28 cellular contexts compared by ENCODE assay signal in genomic region chr14:58964598-58964928, GRCh38.
"Had no signal": no experiment of that assay in that cellular context is flagged by ENCODE, and none has a peak within 500 bp of the region (broad histone marks: within the 10 kb centered on the region; RNA-seq: fewer than 3 reads in every experiment).

No MANE protein-coding gene starts in this region.

- H3K27ac Mint-ChIP-seq: activated CD4-positive, alpha-beta T cell treated with anti-CD3 and anti-CD28 coated beads, Interleukin-2, amount 10 ng/mL, durations not matched to agents 24 days and 14 days; activated CD8-positive, alpha-beta T cell treated with anti-CD3 and anti-CD28 coated beads for 36 hours; activated naive CD4-positive, alpha-beta T cell treated with anti-CD3 and anti-CD28 coated beads, Interleukin-2, amount 50 U/mL, for 24 hours; activated naive CD8-positive, alpha-beta T cell treated with anti-CD3 and anti-CD28 coated beads, Interleukin-2, amount 10 ng/mL, durations not matched to agents 7 days and 5 days; activated T-cell treated with anti-CD3 and anti-CD28 coated beads, Interleukin-2, amount 50 U/mL, for 72 hours; activated T-helper 17 cell treated with anti-CD3 and anti-CD28 coated beads, Interleukin-2, amount 50 U/mL, for 72 hours; brain had no signal

- H3K4me1 ChIP-seq: SJCRH30 had no signal

- H3K4me3 ChIP-seq: K562, SJCRH30, SK-N-MC had no signal

- H3K36me3 ChIP-seq: SJCRH30, WERI-Rb-1 had no signal

- H3K36me3 Mint-ChIP-seq: activated naive CD4-positive, alpha-beta T cell treated with anti-CD3 and anti-CD28 coated beads, Interleukin-2, amount 50 U/mL, for 24 hours; activated naive CD8-positive, alpha-beta T cell treated with anti-CD3 and anti-CD28 coated beads, Interleukin-2, amount 10 ng/mL, durations not matched to agents 7 days and 5 days; brain had no signal

- DNase-seq: activated CD4-positive, alpha-beta T cell treated with anti-CD3 and anti-CD28 coated beads, Interleukin-2, amount 10 ng/mL, durations not matched to agents 24 days and 14 days; activated CD4-positive, alpha-beta T cell treated with anti-CD3 and anti-CD28 coated beads, Interleukin-2, amount 50 U/mL, for 4 hours; activated CD8-positive, alpha-beta T cell treated with anti-CD3 and anti-CD28 coated beads for 36 hours; activated effector memory CD4-positive, alpha-beta T cell treated with anti-CD3 and anti-CD28 coated beads, Interleukin-2, amount 50 U/mL, for 16 hours; activated naive CD4-positive, alpha-beta T cell treated with Interleukin-2 at 50 U/mL for 16 hours; activated naive CD8-positive, alpha-beta T cell treated with anti-CD3 and anti-CD28 coated beads, Interleukin-2, amount 10 ng/mL, durations not matched to agents 7 days and 5 days; activated T-cell treated with anti-CD3 and anti-CD28 coated beads, Interleukin-2, amount 50 U/mL, for 1 hour; activated T-cell treated with anti-CD3 and anti-CD28 coated beads, Interleukin-2, amount 50 U/mL, for 72 hours; amygdala; caudate nucleus; cerebellar nuclear complex; NCI-H1092 treated with DMSO at 0.1 percent for 48 hours; NCI-H1694; NCI-H1930; NCI-H2081 treated with DMSO at 0.1 percent for 48 hours; NCI-H2171 treated with DMSO at 0.1 percent for 48 hours; NCI-H2227 treated with DMSO at 0.1 percent for 48 hours; NCI-H446; SHP77; SJCRH30; T1000; WERI-Rb-1 had no signal

- H3K4me3 Mint-ChIP-seq: activated CD4-positive, alpha-beta T cell treated with anti-CD3 and anti-CD28 coated beads, Interleukin-2, amount 10 ng/mL, durations not matched to agents 24 days and 14 days; activated CD8-positive, alpha-beta T cell treated with anti-CD3 and anti-CD28 coated beads for 36 hours; activated naive CD4-positive, alpha-beta T cell treated with anti-CD3 and anti-CD28 coated beads, Interleukin-2, amount 50 U/mL, for 24 hours; activated naive CD8-positive, alpha-beta T cell treated with anti-CD3 and anti-CD28 coated beads, Interleukin-2, amount 10 ng/mL, durations not matched to agents 7 days and 5 days; activated T-cell treated with anti-CD3 and anti-CD28 coated beads, Interleukin-2, amount 50 U/mL, for 72 hours; activated T-helper 17 cell treated with anti-CD3 and anti-CD28 coated beads, Interleukin-2, amount 50 U/mL, for 72 hours; brain had no signal

- H3K9me3 ChIP-seq: SJCRH30 had no signal

- H3K4me1 Mint-ChIP-seq: activated CD4-positive, alpha-beta T cell treated with anti-CD3 and anti-CD28 coated beads, Interleukin-2, amount 10 ng/mL, durations not matched to agents 24 days and 14 days; activated naive CD4-positive, alpha-beta T cell treated with anti-CD3 and anti-CD28 coated beads, Interleukin-2, amount 50 U/mL, for 24 hours; activated naive CD8-positive, alpha-beta T cell treated with anti-CD3 and anti-CD28 coated beads, Interleukin-2, amount 10 ng/mL, durations not matched to agents 7 days and 5 days; activated T-helper 17 cell treated with anti-CD3 and anti-CD28 coated beads, Interleukin-2, amount 50 U/mL, for 72 hours; brain had no signal

- H3K9me3 Mint-ChIP-seq: activated CD4-positive, alpha-beta T cell treated with anti-CD3 and anti-CD28 coated beads, Interleukin-2, amount 10 ng/mL, durations not matched to agents 24 days and 14 days; activated CD8-positive, alpha-beta T cell treated with anti-CD3 and anti-CD28 coated beads for 36 hours; activated naive CD4-positive, alpha-beta T cell treated with anti-CD3 and anti-CD28 coated beads, Interleukin-2, amount 50 U/mL, for 24 hours; activated naive CD8-positive, alpha-beta T cell treated with anti-CD3 and anti-CD28 coated beads, Interleukin-2, amount 10 ng/mL, durations not matched to agents 7 days and 5 days; activated T-cell treated with anti-CD3 and anti-CD28 coated beads, Interleukin-2, amount 50 U/mL, for 72 hours; activated T-helper 17 cell treated with anti-CD3 and anti-CD28 coated beads, Interleukin-2, amount 50 U/mL, for 72 hours; brain had no signal

- H3K27me3 ChIP-seq: SJCRH30 had no signal

- ATAC-seq: activated CD8-positive, alpha-beta T cell treated with anti-CD3 and anti-CD28 coated beads for 36 hours; activated T-cell treated with anti-CD3 and anti-CD28 coated beads, Interleukin-2, amount 50 U/mL, for 72 hours; activated T-helper 17 cell treated with anti-CD3 and anti-CD28 coated beads, Interleukin-2, amount 50 U/mL, for 72 hours; K562; Panc1 had no signal

- H3K27me3 Mint-ChIP-seq: activated CD4-positive, alpha-beta T cell treated with anti-CD3 and anti-CD28 coated beads, Interleukin-2, amount 10 ng/mL, durations not matched to agents 24 days and 14 days; activated CD8-positive, alpha-beta T cell treated with anti-CD3 and anti-CD28 coated beads for 36 hours; activated naive CD4-positive, alpha-beta T cell treated with anti-CD3 and anti-CD28 coated beads, Interleukin-2, amount 50 U/mL, for 24 hours; activated T-helper 17 cell treated with anti-CD3 and anti-CD28 coated beads, Interleukin-2, amount 50 U/mL, for 72 hours had no signal

- H3K27ac ChIP-seq: SJCRH30, SK-N-MC, WERI-Rb-1 had no signal
